21 cellular contexts compared by ENCODE assay signal in genomic region chr4:156673483-156673882, GRCh38.
DNase-seq lines count a peak whose midpoint lies in the region; ATAC-seq, FAIRE-seq and TF ChIP-seq lines count a peak whose summit lies in the region.
"Had no signal": no experiment of that assay in that cellular context is flagged by ENCODE, and none has a peak within 500 bp of the region (broad histone marks: within the 10 kb centered on the region; RNA-seq: fewer than 3 reads in every experiment).

No MANE protein-coding gene starts in this region.

- H2BK120ac ChIP-seq in mesendoderm (ENCODE audit: low read depth, low read length), result no peak overlapping the region

- H3K27ac ChIP-seq in mesendoderm (ENCODE audit: low read depth, low read length), result no peak overlapping the region
- H3K27ac ChIP-seq: A549, left lung, suprapubic skin had no signal

- no CpG with 5 or more reads among the region's 4 CpGs for WGBS in mesendoderm (ENCODE audit: extremely low coverage, insufficient coverage, low lambda C conversion rate)

- H3K4me3 ChIP-seq in MG63, result peak overlapping the region; percentile 31
- H3K4me3 ChIP-seq in cardiac fibroblast (replicated peaks in 1 of 2; ENCODE audit: low read depth in 2 of 2, low read length in 2 of 2), result no peak overlapping the region
- no peak overlapping the region for H3K4me3 ChIP-seq in mesendoderm (ENCODE audit: low read length)
- H3K4me3 ChIP-seq: A549, body of pancreas, left lung, mucosa of descending colon, suprapubic skin had no signal

- H2AK5ac ChIP-seq in mesendoderm (ENCODE audit: low read length), result no peak overlapping the region

- FAIRE-seq in HTR-8/SVneo (lab: Jason Lieb, UNC), result no peak
- FAIRE-seq: A549 had no signal

- H3K36me3 ChIP-seq in MG63 (no peaks in the 10 kb centered on the region), mesendoderm (ENCODE audit: control insufficient read depth, insufficient read depth, low read length) (no peaks in the 10 kb centered on the region)
- H3K36me3 ChIP-seq: left lung, suprapubic skin had no signal

- no peak overlapping the region for H4K5ac ChIP-seq in mesendoderm (ENCODE audit: low read length)

- no peaks in the 10 kb centered on the region for H3K9me3 ChIP-seq in MG63
- H3K9me3 ChIP-seq: A549, body of pancreas, left lung, mucosa of descending colon, suprapubic skin had no signal

- no peak overlapping the region for H4K8ac ChIP-seq in mesendoderm (ENCODE audit: low read depth, low read length)

- no peak overlapping the region for H2BK5ac ChIP-seq in mesendoderm (ENCODE audit: low read length)

- TF ChIP-seq CTCF in cardiac fibroblast (IDR thresholded peaks at IDR 0.05; ENCODE audit: low read depth, low read length), result no peak

- no peak overlapping the region for H2BK15ac ChIP-seq in mesendoderm (replicated peaks; ENCODE audit: low read depth)

- ATAC-seq in HG02884 (IDR thresholded peaks at IDR 0.05; ENCODE audit: unreplicated experiment), result no peak
- ATAC-seq: A549, left lung, mucosa of descending colon had no signal

- H3K79me2 ChIP-seq in mesendoderm (ENCODE audit: control insufficient read depth, insufficient read depth, low read length), result no peaks in the 10 kb centered on the region

- DNase-seq in DMS114 treated with DMSO at 0.1 percent for 48 hours (lab: John Stamatoyannopoulos, UW; ENCODE audit: unreplicated experiment), result peak; percentile 92
- peak; percentile 32 for DNase-seq in MG63
- peak; percentile 12 to 51 for DNase-seq in cardiac fibroblast (ENCODE audit: low read depth in 2 of 2)
- DNase-seq in mesendoderm, result no peak
- DNase-seq in HTR-8/SVneo (ENCODE audit: insufficient read length, low spot score), result no peak
- DNase-seq in HuH-7 (ENCODE audit: low spot score), result no peak
- DNase-seq in activated CD8-positive, alpha-beta memory T cell treated with anti-CD3 and anti-CD28 coated beads, Interleukin-2, amount 50 U/mL, for 48 hours, result no peak
- DNase-seq: activated CD4-positive, alpha-beta memory T cell treated with anti-CD3 and anti-CD28 coated beads, Interleukin-2, amount 10 ng/mL, durations not matched to agents 7 days and 5 days; activated naive CD4-positive, alpha-beta T cell treated with anti-CD3 and anti-CD28 coated beads, Interleukin-2, amount 50 U/mL, for 16 hours; activated T-cell treated with anti-CD3 and anti-CD28 coated beads, Interleukin-2, amount 50 U/mL, for 1 hour; body of pancreas; C1 segment of cervical spinal cord; cortex of kidney; left lung; mucosa of descending colon; NCI-H1417; NCI-H69; SHP77 had no signal

- peak overlapping the region; percentile 60 for H3K18ac ChIP-seq in mesendoderm (ENCODE audit: low read length)

- no peaks in the 10 kb centered on the region for H3K4me1 ChIP-seq in mesendoderm (ENCODE audit: control insufficient read depth, low read depth, low read length)
- H3K4me1 ChIP-seq: A549, left lung had no signal

- no peak overlapping the region for H3K23ac ChIP-seq in mesendoderm (ENCODE audit: low read length)

- H3K9ac ChIP-seq in mesendoderm (ENCODE audit: low read length), result no peak overlapping the region

- H3K4ac ChIP-seq in mesendoderm (ENCODE audit: low read depth, low read length), result no peak overlapping the region

- H3K27me3 ChIP-seq in MG63, result no peaks in the 10 kb centered on the region
- no peaks in the 10 kb centered on the region for H3K27me3 ChIP-seq in mesendoderm (ENCODE audit: insufficient read depth, low read length, poor library complexity)
- H3K27me3 ChIP-seq: body of pancreas, left lung, suprapubic skin had no signal

- no peaks in the 10 kb centered on the region for H3K79me1 ChIP-seq in mesendoderm (ENCODE audit: low read length)

- H3K56ac ChIP-seq in mesendoderm (ENCODE audit: low read length), result no peak overlapping the region

- no peak overlapping the region for H3K4me2 ChIP-seq in mesendoderm (ENCODE audit: low read length)
- H3K4me2 ChIP-seq: A549 had no signal

Comparison
In these comparisons a context has a peak if more than half of its experiments do, and no peak if none do; other contexts are left out.
1. DNase-seq: peak in DMS114 treated with DMSO at 0.1 percent for 48 hours (single experiment), MG63 (single experiment) and cardiac fibroblast (2 of 2); none in mesendoderm (single experiment), HTR-8/SVneo (single experiment), HuH-7 (single experiment) and activated CD8-positive, alpha-beta memory T cell treated with anti-CD3 and anti-CD28 coated beads, Interleukin-2, amount 50 U/mL, for 48 hours (single experiment).